ENCODE assay signal across 26 cellular contexts in the genomic region with DNA sequence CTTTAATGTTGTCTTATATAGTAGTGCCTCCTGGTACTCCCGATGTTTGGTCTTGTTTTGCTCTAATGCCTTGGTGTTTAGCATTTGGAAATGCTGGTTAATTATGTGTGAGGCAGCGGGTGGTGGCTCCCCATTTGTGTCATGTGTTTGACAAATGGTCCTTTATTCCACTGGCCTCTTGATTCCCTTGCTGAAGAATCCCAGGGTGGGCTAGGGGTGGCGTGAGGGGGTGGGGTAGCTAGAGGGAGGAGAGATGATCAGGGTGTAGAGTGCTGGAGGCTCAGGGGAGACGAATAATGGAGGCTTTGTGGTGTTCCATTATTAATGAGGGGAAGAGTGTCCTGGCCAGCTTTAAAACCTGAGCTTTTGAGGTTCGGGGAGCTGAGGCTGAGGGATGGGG. TPM values are rescaled to one million over a fixed set of nuclear protein-coding genes. Genes with fewer than 3 reads are reported as not detected.
A peak's percentile ranks its signal among the peaks of the same experiment; 100 is the strongest.
DNase-seq lines count a peak whose midpoint lies in the region; ATAC-seq and TF ChIP-seq lines count a peak whose summit lies in the region.
"Had no signal": no experiment of that assay in that cellular context is flagged by ENCODE, and none has a peak within 500 bp of the region (broad histone marks: within the 10 kb centered on the region; RNA-seq: fewer than 3 reads in every experiment).

No MANE protein-coding gene starts in this region.

- H3K9ac ChIP-seq in endocrine pancreas (ENCODE audit: control insufficient read depth, insufficient read depth, low read length) (peak overlapping the region; percentile 43), neural progenitor cell (no peak overlapping the region)

- no peaks in the 10 kb centered on the region for H3K9me3 ChIP-seq in endocrine pancreas (ENCODE audit: control insufficient read depth, low read length)
- H3K9me3 ChIP-seq in neural progenitor cell (ENCODE audit: low read depth): no peaks in the 10 kb centered on the region
- no peaks in the 10 kb centered on the region for H3K9me3 ChIP-seq in psoas muscle
- H3K9me3 ChIP-seq: esophagus squamous epithelium, testis had no signal

- H3K79me2 ChIP-seq in neural progenitor cell (ENCODE audit: low read depth): peaks cover 96% of the 10 kb centered on the region

- WGBS in psoas muscle, 3 donors: 57 to 65% (median 64%) methylated on average over 5 of the region's 5 CpGs

- no peak for ATAC-seq in stimulated activated naive CD8-positive, alpha-beta T cell treated with anti-CD3 and anti-CD28 coated beads, Interleukin-15, Interleukin-2, amounts not matched to agents 100 U/mL and 50 U/mL, for 24 hours
- no peak for ATAC-seq in psoas muscle
- ATAC-seq: HepG2, left cardiac atrium, WTC11 had no signal

- H3K4me3 ChIP-seq in endocrine pancreas (ENCODE audit: control insufficient read depth, insufficient read depth, low read length) (no peak overlapping the region), neural progenitor cell (peak overlapping the region; percentile 23), psoas muscle (no peak overlapping the region)
- H3K4me3 ChIP-seq: esophagus squamous epithelium, SK-N-MC, testis had no signal

- H3K36me3 ChIP-seq in endocrine pancreas (ENCODE audit: control insufficient read depth, insufficient read depth, low read length) (peaks cover 3% of the 10 kb centered on the region), neural progenitor cell (peaks cover 13% of the 10 kb centered on the region), psoas muscle (ENCODE audit: insufficient read depth in 1 of 2, low read depth in 1 of 2) (peaks cover 15 to 79% of the 10 kb centered on the region in 2 donors)

- peaks cover 50% of the 10 kb centered on the region for H3K4me1 Mint-ChIP-seq in stimulated activated naive CD8-positive, alpha-beta T cell treated with anti-CD3 and anti-CD28 coated beads, Interleukin-15, Interleukin-2, amounts not matched to agents 100 ng/mL and 50 ng/mL, for 24 hours (ENCODE audit: low read depth)
- peaks cover 50% of the 10 kb centered on the region for H3K4me1 Mint-ChIP-seq in neural progenitor cell

- peak overlapping the region; percentile 63 for H3K27ac Mint-ChIP-seq in stimulated activated naive CD8-positive, alpha-beta T cell treated with anti-CD3 and anti-CD28 coated beads, Interleukin-15, Interleukin-2, amounts not matched to agents 100 ng/mL and 50 ng/mL, for 24 hours
- peak overlapping the region; percentile 42 for H3K27ac Mint-ChIP-seq in neural progenitor cell
- H3K27ac Mint-ChIP-seq: activated T-helper 1 cell treated with anti-CD3 and anti-CD28 coated beads, Interleukin-12 subunit alpha, Interleukin-12 subunit beta, Interleukin-2, Interleukin-4 antibody, amounts not matched to agents 30 ng/mL and 10 ng/mL and 1 ng/mL, durations not matched to agents 14 hours and 24 hours and 36 hours; nephron; T-helper 2 cell treated with Interferon-gamma antibody and Interleukin-4, amounts not matched to agents 5 μg/mL and 100 μg/mL, for 36 hours; WTC11 had no signal

- H4K20me1 ChIP-seq in neural progenitor cell (ENCODE audit: low read depth): peaks cover 100% of the 10 kb centered on the region

- no peak overlapping the region for H2AFZ ChIP-seq in neural progenitor cell (replicated peaks)

- H3K27me3 ChIP-seq in endocrine pancreas (ENCODE audit: control insufficient read depth, insufficient read depth, low read length) (no peaks in the 10 kb centered on the region), neural progenitor cell (no peaks in the 10 kb centered on the region), psoas muscle (ENCODE audit: insufficient read depth in 3 of 3, low read length in 2 of 3) (no peaks in the 10 kb centered on the region)
- H3K27me3 ChIP-seq: esophagus squamous epithelium, testis had no signal

- peak overlapping the region; percentile 92 for H3K4me2 ChIP-seq in neural progenitor cell

- TF ChIP-seq CTCF in neural progenitor cell (IDR thresholded peaks at IDR 0.05): no peak
- no peak for TF ChIP-seq CTCF in psoas muscle (IDR thresholded peaks at IDR 0.05)

- H3K27ac ChIP-seq in neural progenitor cell (peak overlapping the region; percentile 17), psoas muscle (no peak overlapping the region)
- H3K27ac ChIP-seq: esophagus squamous epithelium, SK-N-MC, testis had no signal

- H3K27me3 Mint-ChIP-seq in stimulated activated naive CD8-positive, alpha-beta T cell treated with anti-CD3 and anti-CD28 coated beads, Interleukin-15, Interleukin-2, amounts not matched to agents 100 ng/mL and 50 ng/mL, for 24 hours: no peaks in the 10 kb centered on the region
- peaks cover 5% of the 10 kb centered on the region for H3K27me3 Mint-ChIP-seq in neural progenitor cell (ENCODE audit: insufficient read depth, low read depth)
- H3K27me3 Mint-ChIP-seq: CD4-positive, CD25-positive, alpha-beta regulatory T cell had no signal

- peaks cover 76% of the 10 kb centered on the region for H3K36me3 Mint-ChIP-seq in stimulated activated naive CD8-positive, alpha-beta T cell treated with anti-CD3 and anti-CD28 coated beads, Interleukin-15, Interleukin-2, amounts not matched to agents 100 ng/mL and 50 ng/mL, for 24 hours (ENCODE audit: low read depth)
- peaks cover 59% of the 10 kb centered on the region for H3K36me3 Mint-ChIP-seq in neural progenitor cell

- intact Hi-C loops in psoas muscle (cut with DNase I): loop anchor here in 1 of 2 donors (10.0 kb wide), 1 partner anchor 234 kb away; the partner anchor contains the start of gene MRPS23

- no peak for DNase-seq in stimulated activated naive CD8-positive, alpha-beta T cell treated with anti-CD3 and anti-CD28 coated beads, Interleukin-15, Interleukin-2, amounts not matched to agents 100 U/mL and 50 U/mL, for 24 hours
- no peak for DNase-seq in neural progenitor cell (ENCODE audit: low spot score)
- DNase-seq in GM19238 (ENCODE audit: insufficient read length, low spot score): no peak
- no peak for DNase-seq in psoas muscle
- no peak for DNase-seq in HPDE6-E6E7 (ENCODE audit: extremely low spot score)
- DNase-seq: activated CD4-positive, alpha-beta T cell treated with anti-CD3 and anti-CD28 coated beads, Interleukin-2, amount 50 U/mL, for 48 hours; amniotic stem cell; CD4-positive, CD25-positive, alpha-beta regulatory T cell; esophagus squamous epithelium; left cardiac atrium; NCI-H1436; NCI-H524; RPMI8226; testis had no signal

- no peaks in the 10 kb centered on the region for H3K9me3 Mint-ChIP-seq in stimulated activated naive CD8-positive, alpha-beta T cell treated with anti-CD3 and anti-CD28 coated beads, Interleukin-15, Interleukin-2, amounts not matched to agents 100 ng/mL and 50 ng/mL, for 24 hours
- H3K9me3 Mint-ChIP-seq in neural progenitor cell: no peaks in the 10 kb centered on the region
- H3K9me3 Mint-ChIP-seq: activated T-helper 1 cell treated with anti-CD3 and anti-CD28 coated beads, Interleukin-12 subunit alpha, Interleukin-12 subunit beta, Interleukin-2, Interleukin-4 antibody, amounts not matched to agents 30 ng/mL and 10 ng/mL and 1 ng/mL, durations not matched to agents 14 hours and 24 hours and 36 hours; CD4-positive, CD25-positive, alpha-beta regulatory T cell; nephron; T-helper 2 cell treated with Interferon-gamma antibody and Interleukin-4, amounts not matched to agents 5 μg/mL and 100 μg/mL, for 36 hours; WTC11 had no signal

- H3K4me3 Mint-ChIP-seq in stimulated activated naive CD8-positive, alpha-beta T cell treated with anti-CD3 and anti-CD28 coated beads, Interleukin-15, Interleukin-2, amounts not matched to agents 100 ng/mL and 50 ng/mL, for 24 hours: no peak overlapping the region
- no peak overlapping the region for H3K4me3 Mint-ChIP-seq in neural progenitor cell
- H3K4me3 Mint-ChIP-seq: activated T-helper 1 cell treated with anti-CD3 and anti-CD28 coated beads, Interleukin-12 subunit alpha, Interleukin-12 subunit beta, Interleukin-2, Interleukin-4 antibody, amounts not matched to agents 30 ng/mL and 10 ng/mL and 1 ng/mL, durations not matched to agents 14 hours and 24 hours and 36 hours; T-helper 2 cell treated with Interferon-gamma antibody and Interleukin-4, amounts not matched to agents 5 μg/mL and 100 μg/mL, for 36 hours; WTC11 had no signal

- peaks cover 44% of the 10 kb centered on the region for H3F3A ChIP-seq in neural progenitor cell (ENCODE audit: low read depth)

- H3K4me1 ChIP-seq in endocrine pancreas (ENCODE audit: control insufficient read depth, insufficient read depth, low read length) (peaks cover 14% of the 10 kb centered on the region), neural progenitor cell (peaks cover 49% of the 10 kb centered on the region), psoas muscle (peaks cover 46% of the 10 kb centered on the region)

RNA-seq across cellular contexts. Expression of gene DYNLL2, which starts 5.4 kb away (rescaled TPM):
- total RNA-seq in neural progenitor cell (ENCODE audit: low replicate concordance) (46.8 and 52.6 TPM in 2 replicates), psoas muscle (10 to 100 TPM; 45.5 to 51.1 (median 47.2) TPM)
- 10 to 100 TPM; 28.9 to 84.3 (median 44.0) TPM for polyA plus RNA-seq in psoas muscle

RNA-seq across cellular contexts. Expression of gene OR4D1, which starts 59.6 kb away (rescaled TPM):
- total RNA-seq in neural progenitor cell (ENCODE audit: low replicate concordance): 0.13 and 0.37 TPM in 2 replicates
- not detected for total RNA-seq in psoas muscle
- polyA plus RNA-seq in psoas muscle: under 1 TPM in 2 of 3 donors, not detected in 1; 0.03 TPM
- total RNA-seq: cardiac septum, esophagus squamous epithelium, HepG2, left cardiac atrium, M059J, renal cortical epithelial cell had no signal
- polyA plus RNA-seq: AG04450, HepG2 had no signal
